In the genomic region with DNA sequence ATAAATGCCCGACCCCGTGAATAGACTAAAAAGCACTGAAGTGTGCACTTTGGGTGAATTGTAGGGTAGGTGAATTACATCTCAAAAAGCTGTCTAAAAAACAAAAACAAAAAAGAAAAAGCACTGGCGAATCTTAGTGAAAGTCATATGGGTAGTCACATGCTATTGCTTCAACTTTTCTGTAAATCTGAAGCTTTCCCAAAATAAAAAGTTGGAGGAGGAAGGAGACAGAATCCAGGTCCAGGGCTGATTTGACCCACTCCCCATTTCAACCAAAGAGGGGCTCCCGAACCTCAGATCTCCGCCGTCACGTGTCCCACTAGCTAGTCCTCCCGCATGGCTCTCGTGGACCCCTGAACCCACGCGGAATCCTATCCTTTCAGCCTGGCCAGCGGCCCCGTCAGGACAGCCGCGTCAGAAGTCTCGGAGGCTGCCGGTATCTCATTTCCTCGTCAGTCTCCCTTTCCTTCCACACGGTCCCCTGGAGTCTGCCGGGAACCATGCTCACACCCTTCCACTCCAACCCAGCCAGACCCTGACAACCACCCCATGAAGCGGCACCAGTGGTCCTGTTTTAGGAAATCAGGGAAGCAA, we compare ENCODE assay signal across 21 cellular contexts. TPM values are rescaled to one million over a fixed set of nuclear protein-coding genes. Genes with fewer than 3 reads are reported as not detected.
DNase-seq lines count a peak whose midpoint lies in the region; ATAC-seq and TF ChIP-seq lines count a peak whose summit lies in the region.
"Had no signal": no experiment of that assay in that cellular context is flagged by ENCODE, and none has a peak within 500 bp of the region (broad histone marks: within the 10 kb centered on the region; RNA-seq: fewer than 3 reads in every experiment).

No MANE protein-coding gene starts in this region.

- DNase-seq in breast epithelium (ENCODE audit: low spot score in 2 of 2) = no peak
- DNase-seq in MCF 10A (ENCODE audit: unreplicated experiment) = no peak
- DNase-seq in fibroblast of villous mesenchyme (ENCODE audit: low read depth) = peak; percentile 17
- peak; percentile 60 for DNase-seq in osteoblast (ENCODE audit: insufficient read length, low spot score, missing footprints)
- DNase-seq in transverse colon = no peak
- DNase-seq in stimulated activated naive CD4-positive, alpha-beta T cell treated with Interleukin-2 at 50 U/mL for 16 hours (lab: John Stamatoyannopoulos, UW) = no peak
- no peak for DNase-seq in NCI-H2081 treated with DMSO at 0.1 percent for 48 hours (lab: John Stamatoyannopoulos, UW)
- DNase-seq: 8988T; activated CD4-positive, alpha-beta T cell treated with anti-CD3 and anti-CD28 coated beads for 48 hours; activated CD8-positive, alpha-beta memory T cell treated with anti-CD3 and anti-CD28 coated beads, Interleukin-2, amount 50 U/mL, for 4 hours; activated effector memory CD4-positive, alpha-beta T cell treated with anti-CD3 and anti-CD28 coated beads, Interleukin-2, amount 50 U/mL, for 16 hours; dorsolateral prefrontal cortex; NCI-H1092 treated with DMSO at 0.1 percent for 48 hours; NCI-H2081; NCI-H510A treated with DMSO at 0.1 percent for 48 hours; RPMI8226; stimulated activated CD4-positive, alpha-beta T cell treated with anti-CD3 and anti-CD28 coated beads, Interleukin-12 subunit alpha, Interleukin-12 subunit beta, amount 100 ng/mL, for 4 hours; trophoblast cell had no signal

- H3K36me3 ChIP-seq in breast epithelium (no peaks in the 10 kb centered on the region), osteoblast (ENCODE audit: insufficient read depth, low read length) (peaks cover 15% of the 10 kb centered on the region), transverse colon (no peaks in the 10 kb centered on the region)

- H3K79me2 ChIP-seq in osteoblast (ENCODE audit: insufficient read depth, low read length) = peaks cover 80% of the 10 kb centered on the region

- peaks cover 50% of the 10 kb centered on the region for H4K20me1 ChIP-seq in osteoblast (ENCODE audit: insufficient read depth, low read length)

- TF ChIP-seq CTCF in breast epithelium (IDR thresholded peaks at IDR 0.05) = no peak
- TF ChIP-seq CTCF in MCF 10A (IDR thresholded peaks at IDR 0.05; ENCODE audit: unreplicated experiment) = no peak
- no peak for TF ChIP-seq CTCF in fibroblast of villous mesenchyme (IDR thresholded peaks at IDR 0.05; ENCODE audit: insufficient read depth, low read depth, low read length)
- no peak for TF ChIP-seq CTCF in osteoblast (IDR thresholded peaks at IDR 0.05; ENCODE audit: extremely low read depth, low read depth, low read length)
- no peak for TF ChIP-seq CTCF in transverse colon (IDR thresholded peaks at IDR 0.05)

- H3K4me1 ChIP-seq in breast epithelium (peaks cover 0 to 15% of the 10 kb centered on the region in 2 donors), osteoblast (ENCODE audit: insufficient read depth, low read length) (peaks cover 8% of the 10 kb centered on the region), transverse colon (peaks cover 30 to 40% (median 37%) of the 10 kb centered on the region in 4 donors)

- BruUV-seq in MCF 10A (replicated peaks; lab: Mats Ljungman, UMichigan) = no TSS peak

- H3K9me3 ChIP-seq in breast epithelium (no peaks in the 10 kb centered on the region), osteoblast (ENCODE audit: low read depth, low read length) (no peaks in the 10 kb centered on the region), transverse colon (no peaks in the 10 kb centered on the region)

- H3K27me3 ChIP-seq in breast epithelium (no peaks in the 10 kb centered on the region), osteoblast (ENCODE audit: insufficient read depth, low read length) (no peaks in the 10 kb centered on the region), transverse colon (no peaks in the 10 kb centered on the region)
- H3K27me3 ChIP-seq: dorsolateral prefrontal cortex had no signal

- no peak overlapping the region for H2AFZ ChIP-seq in osteoblast (ENCODE audit: low read length)

- H3K27me3 Mint-ChIP-seq in MCF 10A (ENCODE audit: insufficient read depth, unreplicated experiment) = no peaks in the 10 kb centered on the region

- ATAC-seq in HG03457 (IDR thresholded peaks at IDR 0.05; ENCODE audit: unreplicated experiment) = no peak

- H3K4me3 ChIP-seq in breast epithelium (peak overlapping the region in 2 of 3 donors; percentile 8 to 48), fibroblast of villous mesenchyme (ENCODE audit: low read depth, low read length) (no peak overlapping the region), osteoblast (ENCODE audit: insufficient read depth, low read length) (no peak overlapping the region), transverse colon (no peak overlapping the region)
- H3K4me3 ChIP-seq: dorsolateral prefrontal cortex had no signal

- H3K27ac Mint-ChIP-seq in MCF 10A (ENCODE audit: low read depth, unreplicated experiment) = no peak overlapping the region

- no peaks in the 10 kb centered on the region for H3K9me3 Mint-ChIP-seq in MCF 10A (ENCODE audit: unreplicated experiment)

- no peak for TF ChIP-seq POLR2A in breast epithelium (IDR thresholded peaks at IDR 0.05)
- no peak for TF ChIP-seq POLR2A in transverse colon (IDR thresholded peaks at IDR 0.05)

- intact Hi-C loops in breast epithelium (cut with DNase I; ENCODE audit: low total_unique reads) = loop anchor here (5.0 kb wide), 1 partner anchor 1529 kb away; no protein-coding TSS in a partner anchor
- intact Hi-C loops in MCF 10A (cut with micrococcal nuclease) = no loop called here
- intact Hi-C loops in transverse colon (cut with DNase I; ENCODE audit: low total_unique reads) = loop anchor here (10.0 kb wide), 1 partner anchor 493 kb away; a partner anchor contains a TSS

- POLR2A ChIA-PET in MCF 10A (lab: Yijun Ruan, JAX) = interaction anchor here (0.5 kb wide), 1 partner anchor 561 kb away, joined by 3 read pairs; no protein-coding TSS in a partner anchor

- peak overlapping the region; percentile 90 to 96 for H3K27ac ChIP-seq in breast epithelium
- H3K27ac ChIP-seq in osteoblast (ENCODE audit: low read depth, low read length) = no peak overlapping the region
- H3K27ac ChIP-seq in transverse colon = peak overlapping the region; percentile 92 to 96 (median 95)

- peaks cover 17% of the 10 kb centered on the region for H3K4me1 Mint-ChIP-seq in MCF 10A (ENCODE audit: insufficient read depth, unreplicated experiment)

- H3K4me3 Mint-ChIP-seq in MCF 10A (ENCODE audit: unreplicated experiment) = no peak overlapping the region

- H3K4me2 ChIP-seq in osteoblast (ENCODE audit: insufficient read depth, low read length) = no peak overlapping the region

- in situ Hi-C loops in transverse colon (cut with MboI; ENCODE audit: low pct_ligation_motif_present in 1 of 4, low pct_unique_long_range_greater_than_20kb in 1 of 4, low sequenced_read_pairs in 3 of 4) = no loop called here

- TF ChIP-seq EP300 in transverse colon (IDR thresholded peaks at IDR 0.05; ENCODE audit: low read depth) = no peak

- 84 to 89% methylated on average over 17 to 21 of the region's 21 CpGs for WGBS in transverse colon (ENCODE audit: low coverage in 1 of 2), 2 donors

- CTCF ChIA-PET in MCF 10A (lab: Yijun Ruan, JAX) = interaction anchor here (1.0 kb wide), 1 partner anchor 23 kb away, joined by 4 read pairs; no protein-coding TSS in a partner anchor

- peaks cover 37% of the 10 kb centered on the region for H3K36me3 Mint-ChIP-seq in MCF 10A (ENCODE audit: insufficient read depth, unreplicated experiment)

RNA-seq across cellular contexts. Expression of a gene that starts 6.1 kb away (rescaled TPM):
- total RNA-seq in breast epithelium (100 to 1,000 TPM in 1 of 3 donors, 10 to 100 TPM in 2; 68.3 to 148 (median 91.7) TPM), MCF 10A (2022) (76.4 and 88.6 TPM in 2 replicates), fibroblast of villous mesenchyme (49.7 and 69.9 TPM in 2 replicates), osteoblast (49.2 and 55.0 TPM in 2 replicates), transverse colon (100 to 1,000 TPM; 101 to 350 (median 154) TPM)

RNA-seq across cellular contexts. Expression of a gene that starts 35.7 kb away (rescaled TPM):
- total RNA-seq in breast epithelium (10 to 100 TPM in 2 of 3 donors, 1 to 10 TPM in 1; 2.4 to 51.1 (median 50.1) TPM), MCF 10A (2022) (9.9 and 17.9 TPM in 2 replicates), fibroblast of villous mesenchyme (1.3 and 2.2 TPM in 2 replicates), osteoblast (0.29 and 1.1 TPM in 2 replicates), transverse colon (100 to 1,000 TPM in 1 of 4 donors, 10 to 100 TPM in 3; 28.7 to 115 (median 49.1) TPM)

RNA-seq across cellular contexts. Expression of a gene that starts 37.7 kb away (rescaled TPM):
- 1 to 10 TPM in 2 of 3 donors, not detected in 1; 3.7 to 7.2 TPM for total RNA-seq in breast epithelium
- 32.3 and 46.8 TPM in 2 replicates for total RNA-seq in MCF 10A (2022)
- under 0.01 and 0.64 TPM in 2 replicates for total RNA-seq in fibroblast of villous mesenchyme
- total RNA-seq in osteoblast = 0.29 TPM in 1 of 2 replicates, not detected in the other
- 1 to 10 TPM in 2 of 4 donors, not detected in 2; 1.6 to 4.1 TPM for total RNA-seq in transverse colon

RNA-seq across cellular contexts. Expression of a gene that starts 46.2 kb away (rescaled TPM):
- 1 to 10 TPM in 1 of 3 donors, not detected in 2; 2.6 TPM for total RNA-seq in breast epithelium
- 0.89 TPM in 1 of 2 replicates, not detected in the other for total RNA-seq in MCF 10A (2022)
- total RNA-seq in fibroblast of villous mesenchyme = not detected in 2 replicates
- total RNA-seq in osteoblast = not detected in 2 replicates
- not detected for total RNA-seq in transverse colon
- total RNA-seq: liver, pulmonary artery endothelial cell had no signal

RNA-seq across cellular contexts. Expression of a gene that starts 48.4 kb away (rescaled TPM):
- 10 to 100 TPM; 11.4 to 33.4 (median 22.3) TPM for total RNA-seq in breast epithelium
- total RNA-seq in MCF 10A (2022) = 20.2 and 25.8 TPM in 2 replicates
- 9.0 and 9.1 TPM in 2 replicates for total RNA-seq in fibroblast of villous mesenchyme
- total RNA-seq in osteoblast = 9.7 and 12.7 TPM in 2 replicates
- 100 to 1,000 TPM in 1 of 4 donors, 10 to 100 TPM in 3; 28.4 to 125 (median 61.7) TPM for total RNA-seq in transverse colon

Comparison
In these comparisons a context has a peak if more than half of its experiments do, and no peak if none do; other contexts are left out.
1. DNase-seq: peak in fibroblast of villous mesenchyme (single experiment) and osteoblast (single experiment); none in breast epithelium (0 of 2), MCF 10A (single experiment), transverse colon (single experiment), stimulated activated naive CD4-positive, alpha-beta T cell treated with Interleukin-2 at 50 U/mL for 16 hours (single experiment) and NCI-H2081 treated with DMSO at 0.1 percent for 48 hours (single experiment).
2. H3K4me3 ChIP-seq: peak in breast epithelium (2 of 3); none in fibroblast of villous mesenchyme (single experiment), osteoblast (single experiment) and transverse colon (0 of 4).